In the genomic region with DNA sequence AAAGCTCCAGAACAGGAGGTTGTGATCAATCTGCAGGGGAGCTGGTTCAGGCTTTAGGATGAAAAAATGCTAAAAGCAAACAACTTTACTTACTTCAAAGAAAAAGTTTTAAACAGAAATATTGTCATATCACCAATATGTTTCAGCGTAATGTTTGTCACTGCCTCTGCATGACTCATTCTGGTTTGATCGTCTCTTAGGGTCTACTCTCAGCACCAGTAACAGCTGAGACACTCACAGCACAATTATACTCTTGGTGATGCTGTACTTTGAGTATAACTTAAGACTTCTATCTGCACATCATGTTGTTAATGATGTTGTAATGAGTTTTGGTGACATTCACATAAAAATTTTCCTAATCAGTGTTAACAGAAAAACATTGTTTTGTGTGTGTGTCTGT, we compare ENCODE assay signal across 29 cellular contexts.
"Had no signal": no experiment of that assay in that cellular context is flagged by ENCODE, and none has a peak within 500 bp of the region (broad histone marks: within the 10 kb centered on the region; RNA-seq: fewer than 3 reads in every experiment).

No MANE protein-coding gene starts in this region.

- H3K79me2 ChIP-seq: hepatocyte had no signal

- H3K36me3 ChIP-seq: left ventricle myocardium inferior, ovary, prostate gland, stomach, suprapubic skin, tibial nerve had no signal

- H3K27me3 Mint-ChIP-seq: dendritic cell treated with granulocyte-macrophage colony-stimulating factor and Interleukin-4, amounts not matched to agents 40 ng/mL and 50 ng/mL, for 4 days; stimulated activated memory B cell treated with anti-CD40 and anti-IgM and Interleukin-4, amounts not matched to agents 10 μg/mL and 1 μg/mL and 100 μg/mL, for 72 hours had no signal

- ATAC-seq: body of pancreas; natural killer cell treated with Interleukin-12 subunit alpha and Interleukin-12 subunit beta and Interleukin-15 and Interleukin-18, amount 100 ng/mL, for 72 hours; right cardiac atrium; stimulated activated memory B cell treated with anti-CD40 and anti-IgM and Interleukin-4, amounts not matched to agents 10 μg/mL and 1 μg/mL and 100 μg/mL, for 72 hours had no signal

- H3K9me3 Mint-ChIP-seq: activated CD4-positive, alpha-beta memory T cell treated with anti-CD3 and anti-CD28 coated beads for 36 hours; activated naive CD8-positive, alpha-beta T cell treated with anti-CD3 and anti-CD28 coated beads for 36 hours; mesothelial cell of epicardium; natural killer cell treated with Interleukin-12 subunit alpha and Interleukin-12 subunit beta and Interleukin-15 and Interleukin-18, amount 100 ng/mL, for 72 hours had no signal

- H3K4me3 Mint-ChIP-seq: activated CD4-positive, alpha-beta memory T cell treated with anti-CD3 and anti-CD28 coated beads for 36 hours; activated naive CD8-positive, alpha-beta T cell treated with anti-CD3 and anti-CD28 coated beads for 36 hours; dendritic cell treated with granulocyte-macrophage colony-stimulating factor and Interleukin-4, amounts not matched to agents 40 ng/mL and 50 ng/mL, for 4 days; immature natural killer cell; mesothelial cell of epicardium; natural killer cell treated with Interleukin-12 subunit alpha and Interleukin-12 subunit beta and Interleukin-15 and Interleukin-18, amount 100 ng/mL, for 72 hours; stimulated activated memory B cell treated with anti-CD40 and anti-IgM and Interleukin-4, amounts not matched to agents 10 μg/mL and 1 μg/mL and 100 μg/mL, for 72 hours had no signal

- H3K4me1 Mint-ChIP-seq: activated naive CD8-positive, alpha-beta T cell treated with anti-CD3 and anti-CD28 coated beads for 36 hours; immature natural killer cell; stimulated activated memory B cell treated with anti-CD40 and anti-IgM and Interleukin-4, amounts not matched to agents 10 μg/mL and 1 μg/mL and 100 μg/mL, for 72 hours had no signal

- H2AFZ ChIP-seq: hepatocyte had no signal

- H3K36me3 Mint-ChIP-seq: activated CD4-positive, alpha-beta memory T cell treated with anti-CD3 and anti-CD28 coated beads for 36 hours; activated naive CD8-positive, alpha-beta T cell treated with anti-CD3 and anti-CD28 coated beads for 36 hours; immature natural killer cell; mesothelial cell of epicardium; natural killer cell treated with Interleukin-12 subunit alpha and Interleukin-12 subunit beta and Interleukin-15 and Interleukin-18, amount 100 ng/mL, for 72 hours; stimulated activated memory B cell treated with anti-CD40 and anti-IgM and Interleukin-4, amounts not matched to agents 10 μg/mL and 1 μg/mL and 100 μg/mL, for 72 hours had no signal

- H3K27me3 ChIP-seq: body of pancreas, hepatocyte, ovary, stomach, suprapubic skin, tibial nerve had no signal

- H3K9me3 ChIP-seq: body of pancreas, ovary, prostate gland, suprapubic skin, tibial nerve had no signal

- DNase-seq: activated CD4-positive, alpha-beta memory T cell treated with anti-CD3 and anti-CD28 coated beads for 36 hours; activated CD4-positive, alpha-beta T cell treated with anti-CD3 and anti-CD28 coated beads for 4 hours; activated naive CD4-positive, alpha-beta T cell treated with Interleukin-2 at 50 U/mL for 16 hours; activated naive CD8-positive, alpha-beta T cell treated with anti-CD3 and anti-CD28 coated beads for 36 hours; activated T-cell treated with anti-CD3 and anti-CD28 coated beads, Interleukin-2, amount 50 U/mL, for 48 hours; amygdala; body of pancreas; effector CD4-positive, alpha-beta T cell; foreskin melanocyte; glutamatergic neuron; immature natural killer cell; left ventricle myocardium inferior; ovary; right cardiac atrium; stimulated activated CD4-positive, alpha-beta T cell treated with anti-CD3 and anti-CD28 coated beads, Interleukin-15, amount 100 ng/mL, for 24 hours; stomach; T-helper 1 cell had no signal

- FAIRE-seq: endometrium, TTC549, urothelium cell line had no signal

- H3K4me1 ChIP-seq: body of pancreas, left ventricle myocardium inferior, prostate gland, stomach, suprapubic skin, tibial nerve had no signal

- H3K4me2 ChIP-seq: hepatocyte had no signal

- H3K4me3 ChIP-seq: body of pancreas, hepatocyte, left ventricle myocardium inferior, ovary, prostate gland, skin epidermis, stomach, suprapubic skin, tibial nerve had no signal

- H3K27ac ChIP-seq: body of pancreas, hepatocyte, left ventricle myocardium inferior, ovary, prostate gland, skin epidermis, stomach, suprapubic skin, tibial nerve had no signal

- H3K27ac Mint-ChIP-seq: activated CD4-positive, alpha-beta memory T cell treated with anti-CD3 and anti-CD28 coated beads for 36 hours; activated naive CD8-positive, alpha-beta T cell treated with anti-CD3 and anti-CD28 coated beads for 36 hours; dendritic cell treated with granulocyte-macrophage colony-stimulating factor and Interleukin-4, amounts not matched to agents 40 ng/mL and 50 ng/mL, for 4 days; immature natural killer cell; mesothelial cell of epicardium; natural killer cell treated with Interleukin-12 subunit alpha and Interleukin-12 subunit beta and Interleukin-15 and Interleukin-18, amount 100 ng/mL, for 72 hours; stimulated activated memory B cell treated with anti-CD40 and anti-IgM and Interleukin-4, amounts not matched to agents 10 μg/mL and 1 μg/mL and 100 μg/mL, for 72 hours had no signal
